8 cellular contexts compared by ENCODE assay signal in the genomic region with DNA sequence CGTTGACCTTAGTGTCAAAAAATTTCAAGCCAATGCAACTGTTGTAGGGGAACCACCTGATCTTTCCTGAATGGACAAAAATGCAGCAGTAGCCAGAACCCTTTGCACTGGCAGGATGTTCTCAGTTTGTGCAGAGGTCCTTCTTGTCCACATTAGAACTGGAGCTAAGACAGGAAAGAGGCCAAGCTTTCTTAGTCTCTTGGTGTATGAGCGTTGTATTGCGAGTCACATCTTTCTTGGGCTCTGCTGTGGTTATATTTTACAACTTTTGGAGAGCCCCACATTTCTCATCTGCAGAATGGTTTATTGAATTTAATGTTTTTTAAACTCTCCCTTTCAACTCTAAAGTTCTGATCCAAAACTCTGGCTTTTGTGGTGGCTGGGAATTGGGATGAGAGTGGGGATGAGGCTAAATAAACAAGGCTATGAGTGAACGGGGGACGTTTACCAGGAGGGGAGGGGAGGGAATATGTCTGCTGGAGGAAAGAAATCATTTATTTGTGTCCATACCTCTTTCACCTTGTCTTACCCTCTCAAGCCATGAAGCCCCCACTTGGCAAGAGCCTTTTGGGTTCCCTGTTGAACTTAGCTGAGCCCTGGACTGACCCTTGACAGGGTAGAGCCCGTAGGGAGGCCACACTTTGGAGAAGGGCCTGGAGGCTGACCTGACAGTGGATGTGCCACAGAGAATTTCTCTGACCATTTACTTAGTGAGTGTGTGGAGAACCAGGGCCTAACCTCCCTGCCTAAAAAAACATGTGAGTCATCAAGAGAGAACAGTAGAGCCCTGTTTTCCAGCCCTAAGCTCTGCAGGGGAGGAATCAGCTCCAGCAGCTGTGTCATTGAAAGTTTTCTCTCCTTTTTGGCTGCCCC. TPM values are rescaled to one million over a fixed set of nuclear protein-coding genes. Genes with fewer than 3 reads are reported as not detected.
DNase-seq lines count a peak whose midpoint lies in the region; ATAC-seq and TF ChIP-seq lines count a peak whose summit lies in the region.

No MANE protein-coding gene starts in this region.

- peaks cover 31% of the 10 kb centered on the region for H3K4me1 Mint-ChIP-seq in dendritic cell treated with granulocyte-macrophage colony-stimulating factor and Interleukin-4, amounts not matched to agents 40 ng/mL and 50 ng/mL, for 4 days (ENCODE audit: low read depth)
- peaks cover 34 to 94% (median 87%) of the 10 kb centered on the region in 4 donors for H3K4me1 Mint-ChIP-seq in naive thymus-derived CD8-positive, alpha-beta T cell

- TF ChIP-seq POLR2A in NB4 (IDR thresholded peaks at IDR 0.05; ENCODE audit: extremely low read depth, insufficient read length) = no peak

- H3K4me3 Mint-ChIP-seq in dendritic cell treated with granulocyte-macrophage colony-stimulating factor and Interleukin-4, amounts not matched to agents 40 ng/mL and 50 ng/mL, for 4 days = no peak overlapping the region
- peak overlapping the region; percentile 12 to 85 (median 70) for H3K4me3 Mint-ChIP-seq in naive thymus-derived CD8-positive, alpha-beta T cell

- peaks cover 7% of the 10 kb centered on the region for H3K27me3 Mint-ChIP-seq in dendritic cell treated with granulocyte-macrophage colony-stimulating factor and Interleukin-4, amounts not matched to agents 40 ng/mL and 50 ng/mL, for 4 days
- no peaks in the 10 kb centered on the region for H3K27me3 Mint-ChIP-seq in naive thymus-derived CD8-positive, alpha-beta T cell

- DNase-seq in AG08396 (ENCODE audit: low spot score) = peak; percentile 86
- peak; percentile 20 for DNase-seq in NB4 (ENCODE audit: low read depth)
- DNase-seq in naive thymus-derived CD8-positive, alpha-beta T cell = no peak
- no peak for DNase-seq in RKO (ENCODE audit: low spot score)
- no peak for DNase-seq in GM19238 (ENCODE audit: insufficient read length, low spot score)
- DNase-seq in activated gamma-delta T cell treated with Interleukin-2 at 50 U/mL for 16 hours = no peak

- no peak for ATAC-seq in naive thymus-derived CD8-positive, alpha-beta T cell
- no peak for ATAC-seq in HG03469 (IDR thresholded peaks at IDR 0.05; ENCODE audit: unreplicated experiment)

- H3K4me3 ChIP-seq in NB4 (ENCODE audit: low read depth, low read length) = no peak overlapping the region

- peak overlapping the region; percentile 33 for H3K27ac Mint-ChIP-seq in dendritic cell treated with granulocyte-macrophage colony-stimulating factor and Interleukin-4, amounts not matched to agents 40 ng/mL and 50 ng/mL, for 4 days
- peak overlapping the region; percentile 32 to 98 (median 96) for H3K27ac Mint-ChIP-seq in naive thymus-derived CD8-positive, alpha-beta T cell

- POLR2A ChIA-PET in naive thymus-derived CD8-positive, alpha-beta T cell (lab: Charles Lee) = interaction anchor here (1.0 to 23.4 kb wide), 5 partner anchors 12 to 107 kb away, joined by 3 to 1200 read pairs (median 14); partner anchors contain the start of gene DENND2D

- H3K9me3 Mint-ChIP-seq in dendritic cell treated with granulocyte-macrophage colony-stimulating factor and Interleukin-4, amounts not matched to agents 40 ng/mL and 50 ng/mL, for 4 days = no peaks in the 10 kb centered on the region
- peaks cover 0 to 8% (median 0%) of the 10 kb centered on the region in 9 donors for H3K9me3 Mint-ChIP-seq in naive thymus-derived CD8-positive, alpha-beta T cell

- no peak for TF ChIP-seq CTCF in NB4 (IDR thresholded peaks at IDR 0.05; ENCODE audit: low read depth, low read length)

- no peaks in the 10 kb centered on the region for H3K36me3 Mint-ChIP-seq in dendritic cell treated with granulocyte-macrophage colony-stimulating factor and Interleukin-4, amounts not matched to agents 40 ng/mL and 50 ng/mL, for 4 days (ENCODE audit: low read depth)
- peaks cover 0 to 6% (median 0%) of the 10 kb centered on the region in 3 donors for H3K36me3 Mint-ChIP-seq in naive thymus-derived CD8-positive, alpha-beta T cell

- intact Hi-C loops in dendritic cell treated with granulocyte-macrophage colony-stimulating factor and Interleukin-4, amounts not matched to agents 40 ng/mL and 50 ng/mL, for 4 days (cut with micrococcal nuclease) = loop anchor here (10.0 kb wide), 1 partner anchor 537 kb away; no protein-coding TSS in a partner anchor

RNA-seq across cellular contexts. Expression of gene CHI3L2, which starts 0.6 kb away (rescaled TPM):
- total RNA-seq in naive thymus-derived CD8-positive, alpha-beta T cell = 1 to 10 TPM; 5.7 to 6.5 TPM
- 10 to 100 TPM; 45.4 to 69.0 (median 48.6) TPM for polyA plus RNA-seq in naive thymus-derived CD8-positive, alpha-beta T cell

RNA-seq across cellular contexts. Expression of gene DENND2D, which starts 27.7 kb away (rescaled TPM):
- 100 to 1,000 TPM; 274 to 289 TPM for total RNA-seq in naive thymus-derived CD8-positive, alpha-beta T cell
- 100 to 1,000 TPM; 161 to 395 (median 225) TPM for polyA plus RNA-seq in naive thymus-derived CD8-positive, alpha-beta T cell

Comparison
In these comparisons a context has a peak if more than half of its experiments do, and no peak if none do; other contexts are left out.
1. DNase-seq: peak in AG08396 (single experiment) and NB4 (single experiment); none in naive thymus-derived CD8-positive, alpha-beta T cell (0 of 10), RKO (single experiment), GM19238 (single experiment) and activated gamma-delta T cell treated with Interleukin-2 at 50 U/mL for 16 hours (single experiment).